In genomic region chr7:56105508-56105907, GRCh38 we compare ENCODE assay signal across 8 cellular contexts. TPM values are rescaled to one million over a fixed set of nuclear protein-coding genes. Genes with fewer than 3 reads are reported as not detected.
DNase-seq lines count a peak whose midpoint lies in the region; ATAC-seq and TF ChIP-seq lines count a peak whose summit lies in the region.

No MANE protein-coding gene starts in this region.

- no peaks in the 10 kb centered on the region for H3K9me3 ChIP-seq in cardiac muscle cell (ENCODE audit: low read depth)

- ATAC-seq in GM18519 (IDR thresholded peaks at IDR 0.05; ENCODE audit: low FRiP score, unreplicated experiment), result no peak

- DNase-seq in cardiac muscle cell (ENCODE audit: low read depth in 1 of 2, low spot score in 1 of 2) (peak in 1 of 2 donors; percentile 64), cardiac septum (ENCODE audit: low spot score) (no peak), MV-4-11 (lab: John Stamatoyannopoulos, UW) (peak; percentile 31), glomerular endothelial cell (ENCODE audit: extremely low read depth, low read depth, low spot score) (peak; percentile 45), renal cortical epithelial cell (ENCODE audit: low read depth) (peak; percentile 78), NCI-H2171 (lab: John Stamatoyannopoulos, UW) (no peak)
- no peak for DNase-seq in activated T-helper 1 cell treated with anti-CD3 and anti-CD28 coated beads, Interleukin-12 subunit alpha, Interleukin-12 subunit beta, Interleukin-2, Interleukin-4 antibody, amounts not matched to agents 30 ng/mL and 10 ng/mL and 1 ng/mL, durations not matched to agents 14 hours and 24 hours and 36 hours (ENCODE audit: low spot score)

- H3K27ac Mint-ChIP-seq in activated T-helper 1 cell treated with anti-CD3 and anti-CD28 coated beads, Interleukin-12 subunit alpha, Interleukin-12 subunit beta, Interleukin-2, Interleukin-4 antibody, amounts not matched to agents 30 ng/mL and 10 ng/mL and 1 ng/mL, durations not matched to agents 14 hours and 24 hours and 36 hours, result peak overlapping the region; percentile 94

- no peaks in the 10 kb centered on the region for H3K27me3 Mint-ChIP-seq in activated T-helper 1 cell treated with anti-CD3 and anti-CD28 coated beads, Interleukin-12 subunit alpha, Interleukin-12 subunit beta, Interleukin-2, Interleukin-4 antibody, amounts not matched to agents 30 ng/mL and 10 ng/mL and 1 ng/mL, durations not matched to agents 14 hours and 24 hours and 36 hours (ENCODE audit: insufficient read depth)

- no peak for TF ChIP-seq CTCF in cardiac muscle cell (IDR thresholded peaks at IDR 0.05; ENCODE audit: low read depth, low read length)

- H3K36me3 Mint-ChIP-seq in activated T-helper 1 cell treated with anti-CD3 and anti-CD28 coated beads, Interleukin-12 subunit alpha, Interleukin-12 subunit beta, Interleukin-2, Interleukin-4 antibody, amounts not matched to agents 30 ng/mL and 10 ng/mL and 1 ng/mL, durations not matched to agents 14 hours and 24 hours and 36 hours (ENCODE audit: low read depth), result peaks cover 41% of the 10 kb centered on the region

- peak overlapping the region; percentile 95 for H3K4me3 Mint-ChIP-seq in activated T-helper 1 cell treated with anti-CD3 and anti-CD28 coated beads, Interleukin-12 subunit alpha, Interleukin-12 subunit beta, Interleukin-2, Interleukin-4 antibody, amounts not matched to agents 30 ng/mL and 10 ng/mL and 1 ng/mL, durations not matched to agents 14 hours and 24 hours and 36 hours

- no peaks in the 10 kb centered on the region for H3K4me1 ChIP-seq in cardiac muscle cell (ENCODE audit: low read depth)

- H3K36me3 ChIP-seq in cardiac muscle cell, result peaks cover 20% of the 10 kb centered on the region

- peaks cover 12% of the 10 kb centered on the region for H3K9me3 Mint-ChIP-seq in activated T-helper 1 cell treated with anti-CD3 and anti-CD28 coated beads, Interleukin-12 subunit alpha, Interleukin-12 subunit beta, Interleukin-2, Interleukin-4 antibody, amounts not matched to agents 30 ng/mL and 10 ng/mL and 1 ng/mL, durations not matched to agents 14 hours and 24 hours and 36 hours

- peaks cover 23% of the 10 kb centered on the region for H3K4me1 Mint-ChIP-seq in activated T-helper 1 cell treated with anti-CD3 and anti-CD28 coated beads, Interleukin-12 subunit alpha, Interleukin-12 subunit beta, Interleukin-2, Interleukin-4 antibody, amounts not matched to agents 30 ng/mL and 10 ng/mL and 1 ng/mL, durations not matched to agents 14 hours and 24 hours and 36 hours (ENCODE audit: low read depth)

- peak overlapping the region; percentile 86 for H3K27ac ChIP-seq in cardiac muscle cell

- intact Hi-C loops in cardiac septum (cut with DNase I), result loop anchor here (5.0 kb wide), 1 partner anchor 43 kb away; the partner anchor contains the start of gene SUMF2
- intact Hi-C loops in activated T-helper 1 cell treated with anti-CD3 and anti-CD28 coated beads, Interleukin-12 subunit alpha, Interleukin-12 subunit beta, Interleukin-2, Interleukin-4 antibody, amounts not matched to agents 30 ng/mL and 10 ng/mL and 1 ng/mL, durations not matched to agents 14 hours and 24 hours and 36 hours (cut with micrococcal nuclease), result loop anchor here (5.0 kb wide), 2 partner anchors 102 to 533 kb away; partner anchors contain the start of gene VOPP1

- H3K27me3 ChIP-seq in cardiac muscle cell, result no peaks in the 10 kb centered on the region

- peak overlapping the region; percentile 87 for H3K4me3 ChIP-seq in cardiac muscle cell

RNA-seq across cellular contexts. Expression of gene CHCHD2, which starts 0.8 kb away (rescaled TPM):
- 393 and 511 TPM in 2 replicates for total RNA-seq in cardiac muscle cell
- 468 and 556 TPM in 2 replicates for polyA plus RNA-seq in cardiac muscle cell
- 394 TPM for total RNA-seq in cardiac septum
- total RNA-seq in activated T-helper 1 cell treated with anti-CD3 and anti-CD28 coated beads, Interleukin-12 subunit alpha, Interleukin-12 subunit beta, Interleukin-2, Interleukin-4 antibody, amounts not matched to agents 30 ng/mL and 10 ng/mL and 1 ng/mL, durations not matched to agents 14 hours and 24 hours and 36 hours, result 613 and 617 TPM in 2 replicates
- 395 and 453 TPM in 2 replicates for total RNA-seq in glomerular endothelial cell
- 215 and 649 TPM in 2 replicates for total RNA-seq in renal cortical epithelial cell

RNA-seq across cellular contexts. Expression of gene NUPR2, which starts 10.7 kb away (rescaled TPM):
- total RNA-seq in cardiac muscle cell, result not detected in 2 replicates
- not detected in 2 replicates for polyA plus RNA-seq in cardiac muscle cell
- total RNA-seq in cardiac septum, result not detected
- total RNA-seq in activated T-helper 1 cell treated with anti-CD3 and anti-CD28 coated beads, Interleukin-12 subunit alpha, Interleukin-12 subunit beta, Interleukin-2, Interleukin-4 antibody, amounts not matched to agents 30 ng/mL and 10 ng/mL and 1 ng/mL, durations not matched to agents 14 hours and 24 hours and 36 hours, result not detected in 2 replicates
- total RNA-seq in glomerular endothelial cell, result not detected in 2 replicates
- 0.20 TPM in 1 of 2 replicates, not detected in the other for total RNA-seq in renal cortical epithelial cell

RNA-seq across cellular contexts. Expression of gene PHKG1, which starts 12.8 kb away (rescaled TPM):
- total RNA-seq in cardiac muscle cell, result 0.21 and 0.81 TPM in 2 replicates
- 0.44 and 0.72 TPM in 2 replicates for polyA plus RNA-seq in cardiac muscle cell
- 15.3 TPM for total RNA-seq in cardiac septum
- 3.4 and 4.3 TPM in 2 replicates for total RNA-seq in activated T-helper 1 cell treated with anti-CD3 and anti-CD28 coated beads, Interleukin-12 subunit alpha, Interleukin-12 subunit beta, Interleukin-2, Interleukin-4 antibody, amounts not matched to agents 30 ng/mL and 10 ng/mL and 1 ng/mL, durations not matched to agents 14 hours and 24 hours and 36 hours
- total RNA-seq in glomerular endothelial cell, result 0.10 and 0.35 TPM in 2 replicates
- 0.15 TPM in 1 of 2 replicates, not detected in the other for total RNA-seq in renal cortical epithelial cell

RNA-seq across cellular contexts. Expression of gene SUMF2, which starts 41.4 kb away (rescaled TPM):
- total RNA-seq in cardiac muscle cell, result 60.9 and 108 TPM in 2 replicates
- 49.5 and 77.2 TPM in 2 replicates for polyA plus RNA-seq in cardiac muscle cell
- 32.3 TPM for total RNA-seq in cardiac septum
- 157 and 166 TPM in 2 replicates for total RNA-seq in activated T-helper 1 cell treated with anti-CD3 and anti-CD28 coated beads, Interleukin-12 subunit alpha, Interleukin-12 subunit beta, Interleukin-2, Interleukin-4 antibody, amounts not matched to agents 30 ng/mL and 10 ng/mL and 1 ng/mL, durations not matched to agents 14 hours and 24 hours and 36 hours
- total RNA-seq in glomerular endothelial cell, result 102 and 108 TPM in 2 replicates
- 130 and 194 TPM in 2 replicates for total RNA-seq in renal cortical epithelial cell

RNA-seq across cellular contexts. Expression of gene CCT6A, which starts 53.9 kb away (rescaled TPM):
- total RNA-seq in cardiac muscle cell, result 99.0 and 105 TPM in 2 replicates
- polyA plus RNA-seq in cardiac muscle cell, result 144 and 167 TPM in 2 replicates
- total RNA-seq in cardiac septum, result 74.0 TPM
- total RNA-seq in activated T-helper 1 cell treated with anti-CD3 and anti-CD28 coated beads, Interleukin-12 subunit alpha, Interleukin-12 subunit beta, Interleukin-2, Interleukin-4 antibody, amounts not matched to agents 30 ng/mL and 10 ng/mL and 1 ng/mL, durations not matched to agents 14 hours and 24 hours and 36 hours, result 308 TPM in 2 replicates
- total RNA-seq in glomerular endothelial cell, result 120 and 154 TPM in 2 replicates
- total RNA-seq in renal cortical epithelial cell, result 184 and 264 TPM in 2 replicates

Comparison
In these comparisons a context has a peak if more than half of its experiments do, and no peak if none do; other contexts are left out.
1. DNase-seq: peak in MV-4-11 (single experiment), glomerular endothelial cell (single experiment) and renal cortical epithelial cell (single experiment); none in cardiac septum (single experiment), activated T-helper 1 cell treated with anti-CD3 and anti-CD28 coated beads, Interleukin-12 subunit alpha, Interleukin-12 subunit beta, Interleukin-2, Interleukin-4 antibody, amounts not matched to agents 30 ng/mL and 10 ng/mL and 1 ng/mL, durations not matched to agents 14 hours and 24 hours and 36 hours (single experiment) and NCI-H2171 (single experiment).